ENCODE assay signal across 1 cellular context in genomic region chr16:79977974-79978836, GRCh38.
TF ChIP-seq lines count a peak whose summit lies in the region.

No MANE protein-coding gene starts in this region.

TF ChIP-seq in K562, 482 proteins besides CTCF, POLR2A, EP300 and RAD21 (continued from another document and continues in another):
- TF ChIP-seq PBX2 (CRISPR knock-in tag; IDR thresholded peaks at IDR 0.05; ENCODE audit: low read depth), result no peak
- TF ChIP-seq PBX2 (tag; conservative IDR thresholded peaks at IDR 0.05; ENCODE audit: low read depth), result peak; percentile 94
- TF ChIP-seq SRSF9 (IDR thresholded peaks at IDR 0.05; ENCODE audit: borderline replicate concordance, low read depth, low read length), result no peak
- TF ChIP-seq ZC3H8 (IDR thresholded peaks at IDR 0.05), result no peak
- TF ChIP-seq NCOA6 (IDR thresholded peaks at IDR 0.05), result no peak
- peak; percentile 24; the same call in 1 of the 2 replicates for TF ChIP-seq MGA (IDR thresholded peaks at IDR 0.05)
- TF ChIP-seq USF1 (CRISPR knock-in tag; IDR thresholded peaks at IDR 0.05), result no peak
- TF ChIP-seq STAG1 (CRISPR knock-in tag; IDR thresholded peaks at IDR 0.05; ENCODE audit: borderline replicate concordance), result no peak
- no peak for TF ChIP-seq TRIM28 (IDR thresholded peaks at IDR 0.05)
- TF ChIP-seq NUFIP1 (IDR thresholded peaks at IDR 0.05; ENCODE audit: partially characterized antibody), result no peak
- no peak for TF ChIP-seq TCF7 (IDR thresholded peaks at IDR 0.05; ENCODE audit: borderline replicate concordance)
- no peak for TF ChIP-seq SETDB1 (IDR thresholded peaks at IDR 0.05; ENCODE audit: low read length)
- no peak for TF ChIP-seq THRB (CRISPR knock-in tag; conservative IDR thresholded peaks at IDR 0.05)
- no peak for TF ChIP-seq RBBP5 (IDR thresholded peaks at IDR 0.05; ENCODE audit: borderline replicate concordance, insufficient read depth, low read length, poor library complexity, severe bottlenecking)
- no peak for TF ChIP-seq NFE2L1 (tag; IDR thresholded peaks at IDR 0.05; ENCODE audit: borderline replicate concordance, low read depth)
- TF ChIP-seq NCOR1 (IDR thresholded peaks at IDR 0.05), result no peak
- TF ChIP-seq TSHZ1 (CRISPR knock-in tag; IDR thresholded peaks at IDR 0.05), result no peak
- no peak for TF ChIP-seq TEAD1 (CRISPR knock-in tag; IDR thresholded peaks at IDR 0.05)
- no peak for TF ChIP-seq E4F1 (CRISPR knock-in tag; IDR thresholded peaks at IDR 0.05; ENCODE audit: borderline replicate concordance)
- TF ChIP-seq MYBL2 (IDR thresholded peaks at IDR 0.05; ENCODE audit: low read depth), result 0 out of 2 replicates have a peak, but pooled peaks have one; percentile 19
- no peak for TF ChIP-seq MYBL2 (CRISPR knock-in tag; IDR thresholded peaks at IDR 0.05; ENCODE audit: borderline replicate concordance)
- TF ChIP-seq FOXK1 (CRISPR knock-in tag; IDR thresholded peaks at IDR 0.05; ENCODE audit: borderline replicate concordance), result no peak
- no peak for TF ChIP-seq ZNF175 (CRISPR knock-in tag; IDR thresholded peaks at IDR 0.05; ENCODE audit: low read depth)
- TF ChIP-seq KAT8 (IDR thresholded peaks at IDR 0.05; ENCODE audit: low read depth), result no peak
- no peak for TF ChIP-seq HMG20A (CRISPR knock-in tag; conservative IDR thresholded peaks at IDR 0.05)
- TF ChIP-seq HOXB6 (CRISPR knock-in tag; IDR thresholded peaks at IDR 0.05; ENCODE audit: borderline replicate concordance), result no peak
- TF ChIP-seq GABPB2 (CRISPR knock-in tag; conservative IDR thresholded peaks at IDR 0.05), result no peak
- peak in 1 of 2 experiments; percentile 63; a peak in 1 of 4 replicates for TF ChIP-seq RCOR1 (IDR thresholded peaks at IDR 0.05; ENCODE audit: borderline replicate concordance in 1 of 2, low read depth in 2 of 2, low read length in 2 of 2)
- no peak for TF ChIP-seq ZNF347 (CRISPR knock-in tag; IDR thresholded peaks at IDR 0.05; ENCODE audit: low read depth)
